In the genomic region with DNA sequence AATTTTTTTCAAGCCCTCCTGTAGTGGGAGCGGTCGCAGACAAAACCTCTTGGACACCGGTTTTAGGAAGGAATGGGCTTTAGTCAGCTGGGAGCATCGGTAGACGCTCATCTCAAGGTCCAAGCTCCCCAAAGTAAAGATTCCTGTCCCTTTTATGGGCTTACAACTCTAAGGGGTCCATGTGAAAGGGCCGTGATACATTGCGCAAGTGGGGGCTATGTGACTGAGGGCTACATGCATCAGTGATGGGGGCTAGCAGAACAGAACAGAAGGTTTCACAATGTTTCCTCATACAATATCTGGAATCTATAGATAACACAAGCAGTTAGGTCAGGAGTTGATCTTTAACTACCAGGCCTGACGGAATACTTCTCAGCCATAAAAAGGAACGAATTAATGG, we compare ENCODE assay signal across 8 cellular contexts.
"Had no signal": no experiment of that assay in that cellular context is flagged by ENCODE, and none has a peak within 500 bp of the region (broad histone marks: within the 10 kb centered on the region; RNA-seq: fewer than 3 reads in every experiment).

No MANE protein-coding gene starts in this region.

- H3K27me3 Mint-ChIP-seq: IgD-negative memory B cell had no signal

- FAIRE-seq: H1, H54 had no signal

- H3K27ac Mint-ChIP-seq: GM23338, IgD-negative memory B cell had no signal

- H3K4me2 ChIP-seq: GM23338 had no signal

- ATAC-seq: GM23338 had no signal

- H3K27ac ChIP-seq: HL-60 had no signal

- H3K4me1 Mint-ChIP-seq: IgD-negative memory B cell had no signal

- H3K4me3 Mint-ChIP-seq: GM23338, H9, IgD-negative memory B cell had no signal

- DNase-seq: H9, HCEC 1CT, KG1 had no signal

- H3K4me3 ChIP-seq: GM23338 had no signal
